Comparison of ENCODE assay signal across 7 cellular contexts in genomic region chr5:27532305-27532704, GRCh38.
"Had no signal": no experiment of that assay in that cellular context is flagged by ENCODE, and none has a peak within 500 bp of the region (broad histone marks: within the 10 kb centered on the region; RNA-seq: fewer than 3 reads in every experiment).

No MANE protein-coding gene starts in this region.

- H3K4me3 Mint-ChIP-seq: GM23338, IgD-negative memory B cell had no signal

- H3K27ac ChIP-seq: HL-60 had no signal

- H3K36me3 Mint-ChIP-seq: IgD-negative memory B cell had no signal

- H3K27ac Mint-ChIP-seq: GM23338, IgD-negative memory B cell had no signal

- H2AFZ ChIP-seq: GM23338 had no signal

- H3K36me3 ChIP-seq: HAP-1 had no signal

- H3K4me1 Mint-ChIP-seq: IgD-negative memory B cell had no signal

- ATAC-seq: GM23338, HCT116 had no signal

- H3K4me1 ChIP-seq: HAP-1 had no signal

- H3K9me3 ChIP-seq: HAP-1 had no signal

- H3K4me2 ChIP-seq: GM23338 had no signal

- H3K4me3 ChIP-seq: GM23338, HAP-1 had no signal

- H3K9me3 Mint-ChIP-seq: GM23338 had no signal

- DNase-seq: H7, KG1 had no signal

- H3K27me3 Mint-ChIP-seq: IgD-negative memory B cell had no signal
